ENCODE assay signal across 11 cellular contexts in genomic region chr2:219358170-219359075, GRCh38. TPM values are rescaled to one million over a fixed set of nuclear protein-coding genes. Genes with fewer than 3 reads are reported as not detected.
DNase-seq lines count a peak whose midpoint lies in the region; ATAC-seq and TF ChIP-seq lines count a peak whose summit lies in the region.
"Had no signal": no experiment of that assay in that cellular context is flagged by ENCODE, and none has a peak within 500 bp of the region (broad histone marks: within the 10 kb centered on the region; RNA-seq: fewer than 3 reads in every experiment).

No MANE protein-coding gene starts in this region.

- H3K18ac ChIP-seq in mesenchymal stem cell (ENCODE audit: low read depth in 1 of 2, low read length in 2 of 2) = no peak overlapping the region

- H3K4me1 Mint-ChIP-seq in activated naive CD8-positive, alpha-beta T cell treated with anti-CD3 and anti-CD28 coated beads, Interleukin-2, amount 50 U/mL, for 24 hours = peaks cover 3% of the 10 kb centered on the region
- H3K4me1 Mint-ChIP-seq: activated naive CD4-positive, alpha-beta T cell treated with anti-CD3 and anti-CD28 coated beads, Interleukin-2, amount 10 ng/mL, durations not matched to agents 7 days and 5 days had no signal

- H3K14ac ChIP-seq in mesenchymal stem cell (ENCODE audit: low read length in 2 of 2) = no peak overlapping the region

- H3K4ac ChIP-seq in mesenchymal stem cell (ENCODE audit: low read depth in 1 of 2, low read length in 2 of 2) = no peak overlapping the region

- no peak overlapping the region for H2AFZ ChIP-seq in mesenchymal stem cell (ENCODE audit: low read depth, low read length)

- H4K8ac ChIP-seq in mesenchymal stem cell (ENCODE audit: low read length) = no peak overlapping the region

- no peak for TF ChIP-seq POLR2A in testis (IDR thresholded peaks at IDR 0.05)

- peak in 1 of 2 donors; percentile 38 for DNase-seq in cardiac muscle cell (ENCODE audit: low read depth in 1 of 2, low spot score in 1 of 2)
- no peak for DNase-seq in right atrium auricular region (ENCODE audit: low spot score)
- DNase-seq in activated naive CD8-positive, alpha-beta T cell treated with anti-CD3 and anti-CD28 coated beads, Interleukin-2, amount 50 U/mL, for 24 hours = peak; percentile 20
- no peak for DNase-seq in mesenchymal stem cell
- peak; percentile 38 for DNase-seq in testis
- DNase-seq in amniotic stem cell (lab: John Stamatoyannopoulos, UW) = no peak
- no peak for DNase-seq in activated naive CD4-positive, alpha-beta T cell treated with Interleukin-2 at 50 U/mL for 16 hours
- DNase-seq: activated naive CD4-positive, alpha-beta T cell treated with anti-CD3 and anti-CD28 coated beads, Interleukin-2, amount 10 ng/mL, durations not matched to agents 7 days and 5 days; SIG-M5 had no signal

- no peak overlapping the region for H2AK5ac ChIP-seq in mesenchymal stem cell (ENCODE audit: low read length, severe bottlenecking)

- H3K4me2 ChIP-seq in mesenchymal stem cell (ENCODE audit: low read length, poor library complexity, severe bottlenecking) = peak overlapping the region; percentile 59

- H2BK12ac ChIP-seq in mesenchymal stem cell (ENCODE audit: low read length in 2 of 2) = no peak overlapping the region

- no peaks in the 10 kb centered on the region for H3K79me1 ChIP-seq in mesenchymal stem cell (replicated peaks; ENCODE audit: low read length, poor library complexity, severe bottlenecking)

- no peak overlapping the region for H3K4me3 Mint-ChIP-seq in activated naive CD8-positive, alpha-beta T cell treated with anti-CD3 and anti-CD28 coated beads, Interleukin-2, amount 50 U/mL, for 24 hours
- H3K4me3 Mint-ChIP-seq: activated naive CD4-positive, alpha-beta T cell treated with anti-CD3 and anti-CD28 coated beads, Interleukin-2, amount 10 ng/mL, durations not matched to agents 7 days and 5 days had no signal

- peaks cover 50% of the 10 kb centered on the region for H3K27me3 Mint-ChIP-seq in activated naive CD8-positive, alpha-beta T cell treated with anti-CD3 and anti-CD28 coated beads, Interleukin-2, amount 50 U/mL, for 24 hours

- H3K9me3 ChIP-seq in cardiac muscle cell (ENCODE audit: low read depth) (no peaks in the 10 kb centered on the region), right atrium auricular region (no peaks in the 10 kb centered on the region), mesenchymal stem cell (ENCODE audit: control insufficient read depth, low read length) (no peaks in the 10 kb centered on the region), testis (no peaks in the 10 kb centered on the region)

- H3K27ac ChIP-seq in cardiac muscle cell (no peak overlapping the region), right atrium auricular region (no peak overlapping the region), mesenchymal stem cell (ENCODE audit: low read length, poor library complexity, severe bottlenecking) (no peak overlapping the region), testis (no peak overlapping the region)

- peaks cover 4% of the 10 kb centered on the region for H3K36me3 Mint-ChIP-seq in activated naive CD8-positive, alpha-beta T cell treated with anti-CD3 and anti-CD28 coated beads, Interleukin-2, amount 50 U/mL, for 24 hours (ENCODE audit: low read depth)
- H3K36me3 Mint-ChIP-seq: activated naive CD4-positive, alpha-beta T cell treated with anti-CD3 and anti-CD28 coated beads, Interleukin-2, amount 10 ng/mL, durations not matched to agents 7 days and 5 days had no signal

- H3K36me3 ChIP-seq in cardiac muscle cell (no peaks in the 10 kb centered on the region), right atrium auricular region (no peaks in the 10 kb centered on the region), mesenchymal stem cell (ENCODE audit: control insufficient read depth in 1 of 2, insufficient read depth in 2 of 2, low read depth in 1 of 2, low read length in 2 of 2) (no peaks in the 10 kb centered on the region), testis (ENCODE audit: low read depth, missing control alignments) (no peaks in the 10 kb centered on the region)

- H2BK120ac ChIP-seq in mesenchymal stem cell (ENCODE audit: low read depth, low read length) = no peak overlapping the region

- no peaks in the 10 kb centered on the region for H3K9me3 Mint-ChIP-seq in activated naive CD8-positive, alpha-beta T cell treated with anti-CD3 and anti-CD28 coated beads, Interleukin-2, amount 50 U/mL, for 24 hours
- H3K9me3 Mint-ChIP-seq: activated naive CD4-positive, alpha-beta T cell treated with anti-CD3 and anti-CD28 coated beads, Interleukin-2, amount 10 ng/mL, durations not matched to agents 7 days and 5 days had no signal

- intact Hi-C loops in testis (cut with DNase I; ENCODE audit: low total_unique reads) = no loop called here

- no peak overlapping the region for H3K23ac ChIP-seq in mesenchymal stem cell (ENCODE audit: low read length in 2 of 2)

- no peak overlapping the region for H4K91ac ChIP-seq in mesenchymal stem cell (ENCODE audit: low read length)

- H3K4me1 ChIP-seq in cardiac muscle cell (ENCODE audit: low read depth) (peaks cover 11% of the 10 kb centered on the region), right atrium auricular region (peaks cover 0 to 11% of the 10 kb centered on the region in 2 donors), mesenchymal stem cell (ENCODE audit: control insufficient read depth, insufficient read depth, low read depth, low read length) (peaks cover 11% of the 10 kb centered on the region), testis (peaks cover 8% of the 10 kb centered on the region)

- H3K27ac Mint-ChIP-seq in activated naive CD8-positive, alpha-beta T cell treated with anti-CD3 and anti-CD28 coated beads, Interleukin-2, amount 50 U/mL, for 24 hours = no peak overlapping the region
- H3K27ac Mint-ChIP-seq: activated naive CD4-positive, alpha-beta T cell treated with anti-CD3 and anti-CD28 coated beads, Interleukin-2, amount 10 ng/mL, durations not matched to agents 7 days and 5 days had no signal

- ATAC-seq in activated naive CD8-positive, alpha-beta T cell treated with anti-CD3 and anti-CD28 coated beads, Interleukin-2, amount 50 U/mL, for 24 hours = peak; percentile 38
- ATAC-seq in HG03135 (IDR thresholded peaks at IDR 0.05; ENCODE audit: unreplicated experiment) = no peak

- H3K4me3 ChIP-seq in cardiac muscle cell (peak overlapping the region; percentile 24), right atrium auricular region (peak overlapping the region in 1 of 2 donors; percentile 37), mesenchymal stem cell (ENCODE audit: insufficient read depth in 1 of 2, low read depth in 1 of 2, low read length in 2 of 2) (peak overlapping the region in 1 of 2 experiments; percentile 75), testis (peak overlapping the region; percentile 15 to 36)

- peaks cover 77% of the 10 kb centered on the region for H3K27me3 ChIP-seq in cardiac muscle cell
- peaks cover 2 to 15% of the 10 kb centered on the region in 2 donors for H3K27me3 ChIP-seq in right atrium auricular region
- H3K27me3 ChIP-seq in mesenchymal stem cell (ENCODE audit: control insufficient read depth in 1 of 2, insufficient read depth in 1 of 2, low read length in 2 of 2) = peaks cover 54 to 60% of the 10 kb centered on the region in 2 experiments
- no peaks in the 10 kb centered on the region for H3K27me3 ChIP-seq in testis

- H3K9ac ChIP-seq in mesenchymal stem cell (ENCODE audit: low read length) = peak overlapping the region; percentile 42

- WGBS in mesenchymal stem cell = 6% methylated on average over 44 of the region's 66 CpGs
- whole genome bisulfite sequencing in testis, 2 donors = 1 to 2% methylated on average over 21 to 53 of the region's 66 CpGs

- H2BK15ac ChIP-seq in mesenchymal stem cell (ENCODE audit: low read depth, poor library complexity, severe bottlenecking) = no peak overlapping the region

- H2BK5ac ChIP-seq in mesenchymal stem cell (ENCODE audit: low read depth, low read length, poor library complexity, severe bottlenecking) = no peak overlapping the region

- no peak for TF ChIP-seq CTCF in cardiac muscle cell (IDR thresholded peaks at IDR 0.05; ENCODE audit: low read depth, low read length)
- no peak for TF ChIP-seq CTCF in right atrium auricular region (IDR thresholded peaks at IDR 0.05)
- no peak for TF ChIP-seq CTCF in testis (IDR thresholded peaks at IDR 0.05)

RNA-seq across cellular contexts. Expression of gene RESP18, which starts 25.9 kb away (rescaled TPM):
- total RNA-seq in cardiac muscle cell (not detected in 2 replicates), right atrium auricular region (not detected), testis (under 1 TPM in 1 of 2 donors, not detected in 1; 0.71 TPM)
- polyA plus RNA-seq in cardiac muscle cell (not detected in 2 replicates), testis (ENCODE audit: insufficient read depth, low read depth, low replicate concordance) (1.4 TPM)
- polyA plus RNA-seq in mesenchymal stem cell (2013, experiment 1 of 2) = not detected
- not detected for polyA plus RNA-seq in mesenchymal stem cell (2013, experiment 2 of 2)
- total RNA-seq: glomerular endothelial cell had no signal

RNA-seq across cellular contexts. Expression of gene DNPEP, which starts 29.3 kb away (rescaled TPM):
- total RNA-seq in cardiac muscle cell (67.2 and 70.4 TPM in 2 replicates), right atrium auricular region (10 to 100 TPM; 48.1 to 51.2 TPM), testis (10 to 100 TPM; 84.8 to 90.2 TPM)
- polyA plus RNA-seq in cardiac muscle cell (104 and 117 TPM in 2 replicates), testis (ENCODE audit: insufficient read depth, low read depth, low replicate concordance) (145 TPM)
- 67.3 TPM for polyA plus RNA-seq in mesenchymal stem cell (2013, experiment 1 of 2)
- 68.7 TPM for polyA plus RNA-seq in mesenchymal stem cell (2013, experiment 2 of 2)

RNA-seq across cellular contexts. Expression of gene PTPRN, which starts 49.2 kb away (rescaled TPM):
- total RNA-seq in cardiac muscle cell (0.36 and 1.2 TPM in 2 replicates), right atrium auricular region (under 1 TPM in 1 of 2 donors, not detected in 1; 0.74 TPM), testis (1 to 10 TPM; 3.5 to 6.0 TPM)
- polyA plus RNA-seq in cardiac muscle cell (0.22 and 1.4 TPM in 2 replicates), testis (ENCODE audit: insufficient read depth, low read depth, low replicate concordance) (1.7 TPM)
- 0.36 TPM for polyA plus RNA-seq in mesenchymal stem cell (2013, experiment 1 of 2)
- polyA plus RNA-seq in mesenchymal stem cell (2013, experiment 2 of 2) = 0.47 TPM

RNA-seq across cellular contexts. Expression of gene DES, which starts 59.8 kb away (rescaled TPM):
- total RNA-seq in cardiac muscle cell (37.2 and 47.0 TPM in 2 replicates), right atrium auricular region (over 10,000 TPM; 12,280 to 13,654 TPM), testis (10 to 100 TPM; 17.6 to 33.3 TPM)
- polyA plus RNA-seq in cardiac muscle cell (17.5 and 20.4 TPM in 2 replicates), testis (ENCODE audit: insufficient read depth, low read depth, low replicate concordance) (199 TPM)
- polyA plus RNA-seq in mesenchymal stem cell (2013, experiment 1 of 2) = 1.2 TPM
- polyA plus RNA-seq in mesenchymal stem cell (2013, experiment 2 of 2) = 1.8 TPM
- total RNA-seq: glomerular endothelial cell had no signal

Comparison
In these comparisons a context has a peak if more than half of its experiments do, and no peak if none do; other contexts are left out.
1. DNase-seq: peak in activated naive CD8-positive, alpha-beta T cell treated with anti-CD3 and anti-CD28 coated beads, Interleukin-2, amount 50 U/mL, for 24 hours (single experiment) and testis (single experiment); none in right atrium auricular region (single experiment), mesenchymal stem cell (single experiment), amniotic stem cell (single experiment) and activated naive CD4-positive, alpha-beta T cell treated with Interleukin-2 at 50 U/mL for 16 hours (single experiment).